In genomic region chr21:14325575-14325974, GRCh38 we compare ENCODE assay signal across 24 cellular contexts. TPM values are rescaled to one million over a fixed set of nuclear protein-coding genes. Genes with fewer than 3 reads are reported as not detected.
DNase-seq lines count a peak whose midpoint lies in the region; ATAC-seq, FAIRE-seq and TF ChIP-seq lines count a peak whose summit lies in the region.
"Had no signal": no experiment of that assay in that cellular context is flagged by ENCODE, and none has a peak within 500 bp of the region (broad histone marks: within the 10 kb centered on the region; RNA-seq: fewer than 3 reads in every experiment).

No MANE protein-coding gene starts in this region.

- FAIRE-seq in HepG2 (lab: Jason Lieb, UNC) (no peak), small intestine (lab: Jason Lieb, UNC) (no peak)
- FAIRE-seq: A204.1, GM12878, GM12892, GM18507 had no signal

- no peaks in the 10 kb centered on the region for H3K9me3 ChIP-seq in HepG2 (ENCODE audit: low read length)
- H3K9me3 ChIP-seq in right lobe of liver: no peaks in the 10 kb centered on the region
- no peaks in the 10 kb centered on the region for H3K9me3 ChIP-seq in small intestine (ENCODE audit: control insufficient read depth, low read depth)

- TF ChIP-seq CTCF in HepG2 (CRISPR knock-in tag; IDR thresholded peaks at IDR 0.05) (no peak), right lobe of liver (IDR thresholded peaks at IDR 0.05) (no peak)

- H3K4me3 ChIP-seq in HepG2 (replicated peaks in 1 of 3; ENCODE audit: insufficient read depth in 1 of 3, low read depth in 2 of 3, low read length in 3 of 3) (no peak overlapping the region), right lobe of liver (no peak overlapping the region), small intestine (ENCODE audit: low read depth in 1 of 2, low read length in 2 of 2) (no peak overlapping the region)
- H3K4me3 ChIP-seq: BLaER1 treated with 17β-estradiol and CSF1 and Interleukin-3, amounts not matched to agents 10 nM and 100 nM; GM12878 had no signal

- DNase-seq in HepG2 (ENCODE audit: low spot score) (peak; percentile 1), right lobe of liver (no peak), left colon (no peak), small intestine (peak; percentile 26), COLO829 (ENCODE audit: low spot score) (no peak)
- DNase-seq: 8988T; ACHN; CD4-positive, alpha-beta T cell; CD8-positive, alpha-beta T cell; COR-L47; DMS153; DMS53; DMS79; DND-41; EL; GDM1 had no signal

- POLR2A ChIA-PET in HepG2 (lab: Yijun Ruan, JAX): no interaction called here

- no peak overlapping the region for H3K27ac Mint-ChIP-seq in activated T-helper 17 cell treated with anti-CD3 and anti-CD28 coated beads, Interleukin-2, amount 50 U/mL, for 72 hours
- H3K27ac Mint-ChIP-seq: B cell; CD4-positive, alpha-beta T cell; CD8-positive, alpha-beta T cell had no signal

- no peak overlapping the region for H2AFZ ChIP-seq in HepG2 (ENCODE audit: low read length)

- H3K9me3 Mint-ChIP-seq in activated T-helper 17 cell treated with anti-CD3 and anti-CD28 coated beads, Interleukin-2, amount 50 U/mL, for 72 hours: no peaks in the 10 kb centered on the region

- no peak for ATAC-seq in HepG2
- no peak for ATAC-seq in right lobe of liver
- ATAC-seq in left colon: peak; percentile 80
- ATAC-seq in activated T-helper 17 cell treated with anti-CD3 and anti-CD28 coated beads, Interleukin-2, amount 50 U/mL, for 72 hours (replicated peaks): no peak
- ATAC-seq: CD8-positive, alpha-beta T cell; GM12878 had no signal

- no peaks in the 10 kb centered on the region for H3K4me1 ChIP-seq in HepG2 (ENCODE audit: insufficient read depth, low read length)
- H3K4me1 ChIP-seq in right lobe of liver: no peaks in the 10 kb centered on the region
- H3K4me1 ChIP-seq in small intestine (ENCODE audit: control insufficient read depth in 2 of 2, insufficient read depth in 1 of 2, low read depth in 1 of 2, low read length in 1 of 2): no peaks in the 10 kb centered on the region
- H3K4me1 ChIP-seq: BLaER1 treated with 17β-estradiol and CSF1 and Interleukin-3, amounts not matched to agents 10 nM and 100 nM had no signal

- 0% methylated on average over 2 of the region's 2 CpGs for WGBS in HepG2 (ENCODE audit: low lambda C conversion rate)
- WGBS in right lobe of liver (ENCODE audit: insufficient coverage, low coverage, low lambda C conversion rate, missing lambda C conversion rate): 35% methylated on average over 2 of the region's 2 CpGs
- WGBS in small intestine, 3 donors: 43 to 54% (median 53%) methylated on average over 2 of the region's 2 CpGs

- BruUV-seq in HepG2 (replicated peaks; lab: Mats Ljungman, UMichigan): no TSS peak

- no peak for TF ChIP-seq EP300 in HepG2 (IDR thresholded peaks at IDR 0.05; ENCODE audit: low read depth in 2 of 2, low read length in 2 of 2)
- no peak for TF ChIP-seq EP300 in HepG2 (CRISPR knock-in tag; IDR thresholded peaks at IDR 0.05; ENCODE audit: borderline replicate concordance)

- no peaks in the 10 kb centered on the region for H3K36me3 ChIP-seq in HepG2 (replicated peaks in 1 of 2; ENCODE audit: control insufficient read depth in 1 of 2, insufficient read depth in 2 of 2, low read length in 2 of 2)
- H3K36me3 ChIP-seq in right lobe of liver: no peaks in the 10 kb centered on the region
- H3K36me3 ChIP-seq in small intestine (ENCODE audit: control insufficient read depth in 2 of 2, insufficient read depth in 2 of 2, low read length in 2 of 2): no peaks in the 10 kb centered on the region
- H3K36me3 ChIP-seq: BLaER1 treated with 17β-estradiol and CSF1 and Interleukin-3, amounts not matched to agents 10 nM and 100 nM had no signal

- H3K27ac ChIP-seq in HepG2 (ENCODE audit: extremely low read length, insufficient read depth, low read length) (no peak overlapping the region), right lobe of liver (no peak overlapping the region), small intestine (ENCODE audit: low read depth in 1 of 2, low read length in 1 of 2) (no peak overlapping the region)
- H3K27ac ChIP-seq: BLaER1 treated with 17β-estradiol and CSF1 and Interleukin-3, amounts not matched to agents 10 nM and 100 nM; C4-2B had no signal

- no peaks in the 10 kb centered on the region for H3K36me3 Mint-ChIP-seq in activated T-helper 17 cell treated with anti-CD3 and anti-CD28 coated beads, Interleukin-2, amount 50 U/mL, for 72 hours (ENCODE audit: low read depth)
- H3K36me3 Mint-ChIP-seq: CD8-positive, alpha-beta T cell had no signal

- no peak for TF ChIP-seq POLR2A in HepG2 (IDR thresholded peaks at IDR 0.05; ENCODE audit: insufficient read depth in 1 of 2, low read depth in 2 of 2, low read length in 2 of 2)
- no peak for TF ChIP-seq POLR2A in right lobe of liver (IDR thresholded peaks at IDR 0.05)

- CTCF ChIA-PET in HepG2 (lab: Yijun Ruan, JAX; ENCODE audit: low intra/inter-chr PET ratio, low total read pairs): no interaction called here

- in situ Hi-C loops in HepG2 (cut with HindIII; ENCODE audit: extremely low pct_ligation_motif_present, low pct_unique_long_range_greater_than_20kb): no loop called here

- intact Hi-C loops in HepG2 (cut with micrococcal nuclease; ENCODE audit: unreplicated experiment) (no loop called here), right lobe of liver (cut with DNase I) (no loop called here), left colon (cut with DNase I, micrococcal nuclease) (no loop called here)

- no peaks in the 10 kb centered on the region for H3K79me2 ChIP-seq in HepG2 (ENCODE audit: insufficient read depth, low read length)

- no peak overlapping the region for H3K4me3 Mint-ChIP-seq in activated T-helper 17 cell treated with anti-CD3 and anti-CD28 coated beads, Interleukin-2, amount 50 U/mL, for 72 hours
- H3K4me3 Mint-ChIP-seq: B cell; CD4-positive, alpha-beta T cell; CD8-positive, alpha-beta T cell had no signal

- H3K9ac ChIP-seq in HepG2 (ENCODE audit: insufficient read depth, low read depth, low read length): no peak overlapping the region
- H3K9ac ChIP-seq: BLaER1 treated with 17β-estradiol and CSF1 and Interleukin-3, amounts not matched to agents 10 nM and 100 nM had no signal

- H3K4me1 Mint-ChIP-seq in activated T-helper 17 cell treated with anti-CD3 and anti-CD28 coated beads, Interleukin-2, amount 50 U/mL, for 72 hours: no peaks in the 10 kb centered on the region
- H3K4me1 Mint-ChIP-seq: B cell had no signal

- H4K20me1 ChIP-seq in HepG2 (ENCODE audit: insufficient read depth, low read length): no peaks in the 10 kb centered on the region
- H4K20me1 ChIP-seq: BLaER1 treated with 17β-estradiol and CSF1 and Interleukin-3, amounts not matched to agents 10 nM and 100 nM had no signal

- no peak overlapping the region for H3K4me2 ChIP-seq in HepG2 (ENCODE audit: low read depth, low read length)
- H3K4me2 ChIP-seq: BLaER1 treated with 17β-estradiol and CSF1 and Interleukin-3, amounts not matched to agents 10 nM and 100 nM had no signal

- H3K27me3 ChIP-seq in HepG2 (ENCODE audit: control insufficient read depth in 1 of 2, insufficient read depth in 2 of 2, low read length in 2 of 2) (no peaks in the 10 kb centered on the region), right lobe of liver (no peaks in the 10 kb centered on the region), small intestine (ENCODE audit: control insufficient read depth in 2 of 2, insufficient read depth in 2 of 2, low read length in 2 of 2) (no peaks in the 10 kb centered on the region)
- H3K27me3 ChIP-seq: BLaER1 treated with 17β-estradiol and CSF1 and Interleukin-3, amounts not matched to agents 10 nM and 100 nM had no signal

- peaks cover 29% of the 10 kb centered on the region for H3K27me3 Mint-ChIP-seq in activated T-helper 17 cell treated with anti-CD3 and anti-CD28 coated beads, Interleukin-2, amount 50 U/mL, for 72 hours

- TF ChIP-seq RAD21 in HepG2 (CRISPR knock-in tag; IDR thresholded peaks at IDR 0.05): no peak

RNA-seq across cellular contexts. Expression of gene HSPA13, which starts 57.4 kb away (rescaled TPM):
- 20.5 and 28.4 TPM in 2 replicates for total RNA-seq in HepG2 (2016; rRNA removed; fragmentation: Illumina TruSeq; extraction: Trizol)
- total RNA-seq in HepG2 (2016; cell fraction: cytosol; rRNA removed; fragmentation: Illumina TruSeq; extraction: Trizol; ENCODE audit: low read depth): 1.0 and 1.9 TPM in 2 replicates
- total RNA-seq in HepG2 (2016; cell fraction: insoluble cytoplasmic fraction; rRNA removed; fragmentation: Illumina TruSeq; extraction: Trizol): 17.9 and 29.8 TPM in 2 replicates
- total RNA-seq in HepG2 (2016; cell fraction: membrane; rRNA removed; fragmentation: Illumina TruSeq; extraction: Trizol): 4.1 and 5.3 TPM in 2 replicates
- 28.3 and 30.2 TPM in 2 replicates for total RNA-seq in HepG2 (2016; cell fraction: nucleus; rRNA removed; fragmentation: Illumina TruSeq; extraction: Trizol)
- 16.5 and 21.2 TPM in 2 replicates for polyA plus RNA-seq in HepG2 (2011; rRNA removed)
- 7.1 and 13.8 TPM in 2 replicates for polyA plus RNA-seq in HepG2 (2011; cell fraction: cytosol; rRNA removed)
- 3.7 and 5.1 TPM in 2 replicates for polyA plus RNA-seq in HepG2 (2011; cell fraction: nucleus; rRNA removed)
- 24.5 and 29.8 TPM in 2 replicates for polyA plus RNA-seq in HepG2 (2012)
- 0.79 and 0.90 TPM in 2 replicates for polyA plus RNA-seq in HepG2 (2016; cell fraction: cytosol; fragmentation: Illumina TruSeq; extraction: Trizol; ENCODE audit: low read depth)
- polyA plus RNA-seq in HepG2 (2016; cell fraction: insoluble cytoplasmic fraction; fragmentation: Illumina TruSeq; extraction: Trizol; ENCODE audit: low read depth): 12.5 and 15.0 TPM in 2 replicates
- polyA plus RNA-seq in HepG2 (2016; cell fraction: membrane; fragmentation: Illumina TruSeq; extraction: Trizol; ENCODE audit: low read depth): 1.9 and 2.5 TPM in 2 replicates
- polyA plus RNA-seq in HepG2 (2016; cell fraction: nucleus; fragmentation: Illumina TruSeq; extraction: Trizol; ENCODE audit: insufficient read depth, low read depth): 25.8 and 29.2 TPM in 2 replicates
- 11.5 and 12.2 TPM in 2 replicates for polyA minus RNA-seq in HepG2 (2011; rRNA and poly(A)+ RNA removed; ENCODE audit: low replicate concordance)
- polyA minus RNA-seq in HepG2 (2011; cell fraction: cytosol; rRNA and poly(A)+ RNA removed): 24.5 and 26.5 TPM in 2 replicates
- 18.3 and 23.5 TPM in 2 replicates for polyA minus RNA-seq in HepG2 (2011; cell fraction: nucleus; rRNA and poly(A)+ RNA removed)
- total RNA-seq in right lobe of liver: 10 to 100 TPM in 2 of 6 experiments, 1 to 10 TPM in 4; 7.2 to 17.0 (median 9.2) TPM
- total RNA-seq in left colon: 10 to 100 TPM; 11.1 to 12.2 TPM
- polyA plus RNA-seq in small intestine: 10 to 100 TPM in 1 of 3 donors, 1 to 10 TPM in 2; 1.6 to 10.3 (median 3.8) TPM
- total RNA-seq in activated T-helper 17 cell treated with anti-CD3 and anti-CD28 coated beads, Interleukin-2, amount 50 U/mL, for 72 hours: 10 to 100 TPM; 33.7 to 34.6 TPM

Comparison
In these comparisons a context has a peak if more than half of its experiments do, and no peak if none do; other contexts are left out.
1. DNase-seq: peak in HepG2 (single experiment) and small intestine (single experiment); none in right lobe of liver (0 of 3), left colon (0 of 2) and COLO829 (single experiment).